ENCODE assay signal across 17 cellular contexts in the genomic region with DNA sequence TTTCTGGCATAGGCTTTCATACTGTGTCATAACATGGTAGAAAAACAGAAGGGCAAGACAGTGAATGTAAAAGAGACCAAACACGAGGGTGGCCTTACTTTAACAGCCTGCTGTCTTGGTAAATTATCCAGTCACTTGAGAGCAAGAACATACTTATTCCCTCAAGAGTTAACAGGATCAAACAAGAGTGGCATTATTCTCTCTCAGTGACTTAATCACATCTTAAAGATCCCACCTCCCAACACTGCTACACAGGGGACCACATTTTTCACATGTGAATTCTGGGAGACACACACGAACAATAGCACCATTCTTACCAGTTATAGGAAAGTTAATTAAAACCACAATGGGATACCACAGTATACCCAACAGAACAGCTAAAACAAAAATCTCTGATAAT.
A peak's percentile ranks its signal among the peaks of the same experiment; 100 is the strongest.
DNase-seq lines count a peak whose midpoint lies in the region; ATAC-seq and FAIRE-seq lines count a peak whose summit lies in the region.
"Had no signal": no experiment of that assay in that cellular context is flagged by ENCODE, and none has a peak within 500 bp of the region (broad histone marks: within the 10 kb centered on the region; RNA-seq: fewer than 3 reads in every experiment).

No MANE protein-coding gene starts in this region.

- DNase-seq in COLO829 (ENCODE audit: low spot score) (peak; percentile 2), NCI-H524 (lab: John Stamatoyannopoulos, UW) (peak; percentile 53 to 87), SK-MEL-5 (ENCODE audit: low read depth, low spot score) (peak; percentile 59), urothelium cell line (ENCODE audit: low spot score) (no peak)
- DNase-seq: AML-193; CD4-positive, alpha-beta T cell; DMS153; DMS79; GDM1; GM23248; KBM-7 had no signal

- in situ Hi-C loops in SK-MEL-5 (cut with HindIII; ENCODE audit: low pct_unique_long_range_greater_than_20kb, low sequenced_read_pairs) = no loop called here

- peak; percentile 48 for FAIRE-seq in urothelium cell line (lab: Jason Lieb, UNC)
- FAIRE-seq: GM12892, GM18507, HTR-8/SVneo had no signal

- ATAC-seq in GM18520 (IDR thresholded peaks at IDR 0.05; ENCODE audit: unreplicated experiment) (no peak), HG03432 (IDR thresholded peaks at IDR 0.05; ENCODE audit: unreplicated experiment) (no peak), GM18873 (IDR thresholded peaks at IDR 0.05; ENCODE audit: low FRiP score, unreplicated experiment) (no peak)
